22 cellular contexts compared by ENCODE assay signal in genomic region chr10:125190961-125191360, GRCh38.
"Had no signal": no experiment of that assay in that cellular context is flagged by ENCODE, and none has a peak within 500 bp of the region (broad histone marks: within the 10 kb centered on the region; RNA-seq: fewer than 3 reads in every experiment).

No MANE protein-coding gene starts in this region.

- H3K9me3 Mint-ChIP-seq: activated naive CD8-positive, alpha-beta T cell treated with anti-CD3 and anti-CD28 coated beads, Interleukin-2, amount 50 U/mL, for 24 hours; activated T-helper 1 cell treated with anti-CD3 and anti-CD28 coated beads, Interleukin-12 subunit alpha, Interleukin-12 subunit beta, Interleukin-2, Interleukin-4 antibody, amounts not matched to agents 30 ng/mL and 10 ng/mL and 1 ng/mL, durations not matched to agents 14 hours and 24 hours and 36 hours; central memory CD8-positive, alpha-beta T cell; stimulated activated effector memory CD8-positive, alpha-beta T cell treated with anti-CD3 and anti-CD28 coated beads, Interleukin-12 subunit alpha, Interleukin-12 subunit beta, amount 100 ng/mL, for 72 hours; T-helper 2 cell treated with Interferon-gamma antibody and Interleukin-4, amounts not matched to agents 5 μg/mL and 100 μg/mL, for 36 hours had no signal

- H3K27ac ChIP-seq: brain microvascular endothelial cell, esophagus muscularis mucosa, prostate gland, testis, uterus had no signal

- DNase-seq: activated CD4-positive, alpha-beta T cell treated with anti-CD3 and anti-CD28 coated beads for 1 hour; activated CD4-positive, alpha-beta T cell treated with anti-CD3 and anti-CD28 coated beads, Interleukin-2, amount 50 U/mL, for 1 hour; activated CD8-positive, alpha-beta T cell treated with anti-CD3 and anti-CD28 coated beads, Interleukin-2, amount 10 ng/mL, durations not matched to agents 7 days and 5 days; activated gamma-delta T cell; activated naive CD4-positive, alpha-beta T cell treated with anti-CD3 and anti-CD28 coated beads, Interleukin-2, amount 50 U/mL, for 16 hours; activated naive CD8-positive, alpha-beta T cell treated with anti-CD3 and anti-CD28 coated beads, Interleukin-2, amount 50 U/mL, for 24 hours; brain microvascular endothelial cell; left cardiac atrium; mesenchymal stem cell; naive thymus-derived CD8-positive, alpha-beta T cell; right cardiac atrium; stimulated activated CD4-positive, alpha-beta T cell treated with anti-CD3 and anti-CD28 coated beads, Interleukin-2, amount 100 ng/mL, for 24 hours; T-cell; testis; trophoblast cell; uterus had no signal

- H3K4me3 Mint-ChIP-seq: activated CD8-positive, alpha-beta T cell treated with anti-CD3 and anti-CD28 coated beads, Interleukin-2, amount 10 ng/mL, durations not matched to agents 7 days and 5 days; activated naive CD8-positive, alpha-beta T cell treated with anti-CD3 and anti-CD28 coated beads, Interleukin-2, amount 50 U/mL, for 24 hours; activated T-helper 1 cell treated with anti-CD3 and anti-CD28 coated beads, Interleukin-12 subunit alpha, Interleukin-12 subunit beta, Interleukin-2, Interleukin-4 antibody, amounts not matched to agents 30 ng/mL and 10 ng/mL and 1 ng/mL, durations not matched to agents 14 hours and 24 hours and 36 hours; central memory CD8-positive, alpha-beta T cell; naive thymus-derived CD8-positive, alpha-beta T cell; stimulated activated effector memory CD8-positive, alpha-beta T cell treated with anti-CD3 and anti-CD28 coated beads, Interleukin-12 subunit alpha, Interleukin-12 subunit beta, amount 100 ng/mL, for 72 hours; T-cell; T-helper 2 cell treated with Interferon-gamma antibody and Interleukin-4, amounts not matched to agents 5 μg/mL and 100 μg/mL, for 36 hours had no signal

- H3K27me3 ChIP-seq: brain microvascular endothelial cell, testis, uterus had no signal

- H3K27ac Mint-ChIP-seq: activated CD8-positive, alpha-beta T cell treated with anti-CD3 and anti-CD28 coated beads, Interleukin-2, amount 10 ng/mL, durations not matched to agents 7 days and 5 days; activated naive CD8-positive, alpha-beta T cell treated with anti-CD3 and anti-CD28 coated beads, Interleukin-2, amount 50 U/mL, for 24 hours; activated T-helper 1 cell treated with anti-CD3 and anti-CD28 coated beads, Interleukin-12 subunit alpha, Interleukin-12 subunit beta, Interleukin-2, Interleukin-4 antibody, amounts not matched to agents 30 ng/mL and 10 ng/mL and 1 ng/mL, durations not matched to agents 14 hours and 24 hours and 36 hours; naive thymus-derived CD8-positive, alpha-beta T cell; stimulated activated effector memory CD8-positive, alpha-beta T cell treated with anti-CD3 and anti-CD28 coated beads, Interleukin-12 subunit alpha, Interleukin-12 subunit beta, amount 100 ng/mL, for 72 hours; T-cell; T-helper 2 cell treated with Interferon-gamma antibody and Interleukin-4, amounts not matched to agents 5 μg/mL and 100 μg/mL, for 36 hours had no signal

- H3K4me3 ChIP-seq: esophagus muscularis mucosa, prostate gland, testis, uterus had no signal

- H3K9me3 ChIP-seq: esophagus muscularis mucosa, prostate gland, testis, uterus had no signal

- H3K4me1 ChIP-seq: esophagus muscularis mucosa, prostate gland, uterus had no signal

- H3K4me1 Mint-ChIP-seq: activated naive CD8-positive, alpha-beta T cell treated with anti-CD3 and anti-CD28 coated beads, Interleukin-2, amount 50 U/mL, for 24 hours; central memory CD8-positive, alpha-beta T cell; naive thymus-derived CD8-positive, alpha-beta T cell; stimulated activated effector memory CD8-positive, alpha-beta T cell treated with anti-CD3 and anti-CD28 coated beads, Interleukin-12 subunit alpha, Interleukin-12 subunit beta, amount 100 ng/mL, for 72 hours; T-cell had no signal

- H3K36me3 Mint-ChIP-seq: naive thymus-derived CD8-positive, alpha-beta T cell; stimulated activated effector memory CD8-positive, alpha-beta T cell treated with anti-CD3 and anti-CD28 coated beads, Interleukin-12 subunit alpha, Interleukin-12 subunit beta, amount 100 ng/mL, for 72 hours; T-cell had no signal

- ATAC-seq: activated CD8-positive, alpha-beta T cell treated with anti-CD3 and anti-CD28 coated beads, Interleukin-2, amount 10 ng/mL, durations not matched to agents 7 days and 5 days; activated naive CD8-positive, alpha-beta T cell treated with anti-CD3 and anti-CD28 coated beads, Interleukin-2, amount 50 U/mL, for 24 hours; left cardiac atrium; naive thymus-derived CD8-positive, alpha-beta T cell; right cardiac atrium; stimulated activated effector memory CD8-positive, alpha-beta T cell treated with anti-CD3 and anti-CD28 coated beads, Interleukin-12 subunit alpha, Interleukin-12 subunit beta, amount 100 ng/mL, for 72 hours; T-cell had no signal

- H3K36me3 ChIP-seq: brain microvascular endothelial cell, esophagus muscularis mucosa, prostate gland, uterus had no signal
